28 cellular contexts compared by ENCODE assay signal in genomic region chr2:214715025-214715424, GRCh38.
"Had no signal": no experiment of that assay in that cellular context is flagged by ENCODE, and none has a peak within 500 bp of the region (broad histone marks: within the 10 kb centered on the region; RNA-seq: fewer than 3 reads in every experiment).

No MANE protein-coding gene starts in this region.

- H3K4me1 Mint-ChIP-seq: brain had no signal

- H3K36me3 ChIP-seq: ascending aorta, breast epithelium had no signal

- H3K27me3 Mint-ChIP-seq: activated CD8-positive, alpha-beta T cell treated with anti-CD3 and anti-CD28 coated beads for 36 hours; activated naive CD4-positive, alpha-beta T cell treated with anti-CD3 and anti-CD28 coated beads, Interleukin-2, amount 50 U/mL, for 24 hours; brain; central memory CD8-positive, alpha-beta T cell; dendritic cell treated with granulocyte-macrophage colony-stimulating factor and Interleukin-4, amounts not matched to agents 40 ng/mL and 50 ng/mL, for 4 days had no signal

- DNase-seq: activated CD4-positive, alpha-beta T cell treated with anti-CD3 and anti-CD28 coated beads for 4 hours; activated CD4-positive, alpha-beta T cell treated with anti-CD3 and anti-CD28 coated beads, Interleukin-2, amount 50 U/mL, for 1 hour; activated CD4-positive, alpha-beta T cell treated with anti-CD3 and anti-CD28 coated beads, Interleukin-2, amount 50 U/mL, for 48 hours; activated CD4-positive, CD25-positive, alpha-beta regulatory T cell; activated CD4-positive, CD25-positive, alpha-beta regulatory T cell treated with anti-CD3 and anti-CD28 coated beads, Interleukin-2, amount 50 U/mL, for 72 hours; activated CD8-positive, alpha-beta memory T cell treated with anti-CD3 and anti-CD28 coated beads for 24 hours; activated CD8-positive, alpha-beta T cell treated with anti-CD3 and anti-CD28 coated beads for 36 hours; activated effector memory CD4-positive, alpha-beta T cell treated with Interleukin-2 at 50 U/mL for 16 hours; activated gamma-delta T cell treated with Interleukin-2 at 50 U/mL for 16 hours; activated naive CD4-positive, alpha-beta T cell treated with Interleukin-2 at 50 U/mL for 16 hours; activated naive CD8-positive, alpha-beta T cell treated with anti-CD3 and anti-CD28 coated beads, Interleukin-2, amount 10 ng/mL, durations not matched to agents 7 days and 5 days; activated T-cell treated with anti-CD3 and anti-CD28 coated beads, Interleukin-2, amount 50 U/mL, for 48 hours; dorsolateral prefrontal cortex; effector memory CD4-positive, alpha-beta T cell; endodermal cell; foreskin fibroblast; head of caudate nucleus; T-helper 1 cell; T-helper 17 cell had no signal

- ATAC-seq: activated CD8-positive, alpha-beta T cell treated with anti-CD3 and anti-CD28 coated beads for 36 hours; esophagus mucosa; T-helper 17 cell had no signal

- H3K9me3 Mint-ChIP-seq: T-helper 2 cell treated with Interferon-gamma antibody and Interleukin-4, amounts not matched to agents 5 μg/mL and 100 μg/mL, for 36 hours had no signal

- H3K4me1 ChIP-seq: ascending aorta, breast epithelium had no signal

- H3K27ac ChIP-seq: ascending aorta, breast epithelium, coronary artery, dorsolateral prefrontal cortex had no signal

- H3K9me3 ChIP-seq: ascending aorta, breast epithelium had no signal

- H3K4me3 Mint-ChIP-seq: activated CD8-positive, alpha-beta T cell treated with anti-CD3 and anti-CD28 coated beads for 36 hours; activated naive CD4-positive, alpha-beta T cell treated with anti-CD3 and anti-CD28 coated beads, Interleukin-2, amount 50 U/mL, for 24 hours; activated naive CD8-positive, alpha-beta T cell treated with anti-CD3 and anti-CD28 coated beads, Interleukin-2, amount 10 ng/mL, durations not matched to agents 7 days and 5 days; brain; central memory CD8-positive, alpha-beta T cell; dendritic cell treated with granulocyte-macrophage colony-stimulating factor and Interleukin-4, amounts not matched to agents 40 ng/mL and 50 ng/mL, for 4 days; endodermal cell; T-helper 17 cell; T-helper 2 cell treated with Interferon-gamma antibody and Interleukin-4, amounts not matched to agents 5 μg/mL and 100 μg/mL, for 36 hours had no signal

- H3K27me3 ChIP-seq: ascending aorta, breast epithelium, dorsolateral prefrontal cortex had no signal

- H3K27ac Mint-ChIP-seq: activated CD8-positive, alpha-beta T cell treated with anti-CD3 and anti-CD28 coated beads for 36 hours; activated naive CD4-positive, alpha-beta T cell treated with anti-CD3 and anti-CD28 coated beads, Interleukin-2, amount 50 U/mL, for 24 hours; activated naive CD8-positive, alpha-beta T cell treated with anti-CD3 and anti-CD28 coated beads, Interleukin-2, amount 10 ng/mL, durations not matched to agents 7 days and 5 days; brain; dendritic cell treated with granulocyte-macrophage colony-stimulating factor and Interleukin-4, amounts not matched to agents 40 ng/mL and 50 ng/mL, for 4 days; endodermal cell; T-helper 17 cell; T-helper 2 cell treated with Interferon-gamma antibody and Interleukin-4, amounts not matched to agents 5 μg/mL and 100 μg/mL, for 36 hours had no signal

- H3K4me3 ChIP-seq: ascending aorta, breast epithelium, coronary artery, dorsolateral prefrontal cortex had no signal
